28 cellular contexts compared by ENCODE assay signal in genomic region chr20:59789641-59790040, GRCh38.
"Had no signal": no experiment of that assay in that cellular context is flagged by ENCODE, and none has a peak within 500 bp of the region (broad histone marks: within the 10 kb centered on the region; RNA-seq: fewer than 3 reads in every experiment).

No MANE protein-coding gene starts in this region.

- DNase-seq: activated CD4-positive, alpha-beta T cell treated with anti-CD3 and anti-CD28 coated beads for 48 hours; activated CD4-positive, alpha-beta T cell treated with anti-CD3 and anti-CD28 coated beads, Interleukin-2, amount 50 U/mL, for 48 hours; activated CD4-positive, CD25-positive, alpha-beta regulatory T cell; activated naive CD4-positive, alpha-beta T cell; activated T-cell treated with anti-CD3 and anti-CD28 coated beads for 4 hours; activated T-cell treated with anti-CD3 and anti-CD28 coated beads, Interleukin-2, amount 50 U/mL, for 72 hours; cerebellar nuclear complex; colonic mucosa; effector memory CD8-positive, alpha-beta T cell; foreskin fibroblast; hypothalamus; immature natural killer cell; left lung; lower lobe of right lung; mesendoderm; mucosa of descending colon; ovary; retina; stimulated activated CD4-positive, alpha-beta T cell treated with anti-CD3 and anti-CD28 coated beads, Interleukin-4, amount 100 ng/mL, for 1 hour; stimulated activated naive CD8-positive, alpha-beta T cell treated with anti-CD3 and anti-CD28 coated beads, Interleukin-15, Interleukin-2, amounts not matched to agents 100 U/mL and 50 U/mL, for 24 hours; upper lobe of left lung had no signal

- H3K4me1 ChIP-seq: colonic mucosa, heart left ventricle, left lung, lower lobe of right lung, upper lobe of left lung, vagina had no signal

- H3K4me3 Mint-ChIP-seq: activated T-cell treated with anti-CD3 and anti-CD28 coated beads, Interleukin-2, amount 50 U/mL, for 72 hours; effector memory CD8-positive, alpha-beta T cell; immature natural killer cell; nephron had no signal

- H3K27me3 ChIP-seq: colonic mucosa, dorsolateral prefrontal cortex, left lung, neutrophil, ovary, upper lobe of left lung, vagina had no signal

- H3K27ac ChIP-seq: colonic mucosa, heart left ventricle, left lung, lower lobe of right lung, neutrophil, ovary, upper lobe of left lung, vagina had no signal

- H3K9me3 ChIP-seq: colonic mucosa, neutrophil, ovary, vagina had no signal

- H3K27ac Mint-ChIP-seq: activated naive CD4-positive, alpha-beta T cell treated with anti-CD3 and anti-CD28 coated beads, Interleukin-2, amount 50 U/mL, for 72 hours; activated T-cell treated with anti-CD3 and anti-CD28 coated beads, Interleukin-2, amount 50 U/mL, for 72 hours; effector memory CD8-positive, alpha-beta T cell; immature natural killer cell; nephron; progenitor cell of endocrine pancreas had no signal

- H3K36me3 ChIP-seq: colonic mucosa, heart left ventricle, left lung, lower lobe of right lung, neutrophil, ovary, upper lobe of left lung, vagina had no signal

- H3K4me1 Mint-ChIP-seq: immature natural killer cell had no signal

- ATAC-seq: activated naive CD4-positive, alpha-beta T cell treated with anti-CD3 and anti-CD28 coated beads, Interleukin-2, amount 50 U/mL, for 72 hours; activated T-cell treated with anti-CD3 and anti-CD28 coated beads, Interleukin-2, amount 50 U/mL, for 72 hours; effector memory CD8-positive, alpha-beta T cell; heart left ventricle; left lung; lower lobe of right lung; mucosa of descending colon; stimulated activated naive CD8-positive, alpha-beta T cell treated with anti-CD3 and anti-CD28 coated beads, Interleukin-15, Interleukin-2, amounts not matched to agents 100 U/mL and 50 U/mL, for 24 hours had no signal

- H3K4me3 ChIP-seq: colonic mucosa, dorsolateral prefrontal cortex, heart left ventricle, left lung, lower lobe of right lung, mucosa of descending colon, ovary, upper lobe of left lung, vagina had no signal

- H3K36me3 Mint-ChIP-seq: activated naive CD4-positive, alpha-beta T cell treated with anti-CD3 and anti-CD28 coated beads, Interleukin-2, amount 50 U/mL, for 72 hours; immature natural killer cell had no signal
